In the genomic region with DNA sequence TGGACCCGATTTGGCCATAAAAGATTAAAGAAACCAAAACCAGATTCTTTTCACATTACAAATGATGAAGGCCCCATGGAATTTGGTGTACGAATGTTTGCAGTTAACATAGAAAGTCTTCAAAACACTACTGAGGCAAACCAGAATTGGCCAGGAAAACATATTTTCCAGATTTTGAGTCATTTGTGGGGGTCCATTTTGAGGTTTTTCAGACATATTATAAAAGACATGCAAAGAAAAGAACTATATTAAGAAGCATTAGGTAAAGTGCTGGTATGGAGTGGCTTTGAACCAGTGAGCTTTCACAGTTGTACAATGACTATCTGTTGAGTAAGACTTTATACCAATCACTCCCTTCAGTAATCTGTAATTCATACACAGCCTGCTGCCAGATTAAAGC, we compare ENCODE assay signal across 19 cellular contexts.
DNase-seq lines count a peak whose midpoint lies in the region; ATAC-seq, FAIRE-seq and TF ChIP-seq lines count a peak whose summit lies in the region.
"Had no signal": no experiment of that assay in that cellular context is flagged by ENCODE, and none has a peak within 500 bp of the region (broad histone marks: within the 10 kb centered on the region; RNA-seq: fewer than 3 reads in every experiment).

No MANE protein-coding gene starts in this region.

- intact Hi-C loops in Right ventricle myocardium superior (cut with DNase I) (no loop called here), HepG2 (cut with micrococcal nuclease; ENCODE audit: unreplicated experiment) (loop anchor here (5.0 kb wide), 1 partner anchor 36 kb away; no protein-coding TSS in a partner anchor), aorta (cut with DNase I) (no loop called here)

- no peak for TF ChIP-seq EP300 in HepG2 (IDR thresholded peaks at IDR 0.05; ENCODE audit: low read depth in 2 of 2, low read length in 2 of 2)
- no peak for TF ChIP-seq EP300 in HepG2 (CRISPR knock-in tag; IDR thresholded peaks at IDR 0.05; ENCODE audit: borderline replicate concordance)

- no peak for TF ChIP-seq RAD21 in HepG2 (CRISPR knock-in tag; IDR thresholded peaks at IDR 0.05)

- H3K4me3 ChIP-seq in right atrium auricular region (no peak overlapping the region), HepG2 (replicated peaks in 1 of 3; ENCODE audit: insufficient read depth in 1 of 3, low read depth in 2 of 3, low read length in 3 of 3) (no peak overlapping the region), aorta (ENCODE audit: low read length in 2 of 2) (no peak overlapping the region)
- H3K4me3 ChIP-seq: SJSA1 had no signal

- no peaks in the 10 kb centered on the region for H3K79me2 ChIP-seq in HepG2 (ENCODE audit: insufficient read depth, low read length)

- BruUV-seq in HepG2 (replicated peaks; lab: Mats Ljungman, UMichigan) = no TSS peak

- H3K27ac ChIP-seq in right atrium auricular region (no peak overlapping the region), HepG2 (ENCODE audit: extremely low read length, insufficient read depth, low read length) (no peak overlapping the region), aorta (ENCODE audit: low read depth in 1 of 2, low read length in 2 of 2) (no peak overlapping the region)
- H3K27ac ChIP-seq: 22Rv1, RWPE1, SJSA1 had no signal

- peak; percentile 18 for FAIRE-seq in HepG2 (lab: Jason Lieb, UNC)

- H3K27me3 ChIP-seq in right atrium auricular region = no peaks in the 10 kb centered on the region
- H3K27me3 ChIP-seq in HepG2 (ENCODE audit: control insufficient read depth in 1 of 2, insufficient read depth in 2 of 2, low read length in 2 of 2) = no peaks in the 10 kb centered on the region
- H3K27me3 ChIP-seq in aorta (ENCODE audit: control insufficient read depth in 1 of 2, insufficient read depth in 2 of 2, low read length in 1 of 2) = no peaks in the 10 kb centered on the region
- H3K27me3 ChIP-seq: SJSA1 had no signal

- TF ChIP-seq CTCF in right atrium auricular region (IDR thresholded peaks at IDR 0.05) = no peak
- no peak for TF ChIP-seq CTCF in HepG2 (CRISPR knock-in tag; IDR thresholded peaks at IDR 0.05)

- no peak overlapping the region for H2AFZ ChIP-seq in HepG2 (ENCODE audit: low read length)

- no peak overlapping the region for H3K4me2 ChIP-seq in HepG2 (ENCODE audit: low read depth, low read length)

- H4K20me1 ChIP-seq in HepG2 (ENCODE audit: insufficient read depth, low read length) = no peaks in the 10 kb centered on the region

- CTCF ChIA-PET in HepG2 (lab: Yijun Ruan, JAX; ENCODE audit: low intra/inter-chr PET ratio, low total read pairs) = no interaction called here

- DNase-seq in Right ventricle myocardium superior (no peak), right atrium auricular region (ENCODE audit: low spot score) (no peak), astrocyte of the hippocampus (ENCODE audit: low read depth, low spot score) (peak; percentile 33), HepG2 (ENCODE audit: low spot score) (no peak), aorta (no peak), NCI-H446 treated with DMSO at 0.1 percent for 48 hours (lab: John Stamatoyannopoulos, UW) (no peak), activated gamma-delta T cell (lab: John Stamatoyannopoulos, UW) (no peak)
- DNase-seq: DMS53; KBM-7; NCI-H1436 treated with DMSO at 0.1 percent for 48 hours; NCI-H2107; NCI-H226; NCI-H69; NK-92 treated with Interleukin-12 subunit alpha and Interleukin-12 subunit beta, amount 100 ng/mL, for 24 hours; OCI-M1 had no signal

- no peak overlapping the region for H3K9ac ChIP-seq in HepG2 (ENCODE audit: insufficient read depth, low read depth, low read length)

- in situ Hi-C loops in HepG2 (cut with HindIII; ENCODE audit: extremely low pct_ligation_motif_present, low pct_unique_long_range_greater_than_20kb) = loop anchor here (5.0 kb wide), 1 partner anchor 44 kb away; no protein-coding TSS in a partner anchor

- H3K9me3 ChIP-seq in right atrium auricular region = no peaks in the 10 kb centered on the region
- H3K9me3 ChIP-seq in HepG2 (ENCODE audit: low read length) = no peaks in the 10 kb centered on the region
- no peaks in the 10 kb centered on the region for H3K9me3 ChIP-seq in aorta (ENCODE audit: control insufficient read depth, low read length)
- H3K9me3 ChIP-seq: SJSA1 had no signal

- WGBS in HepG2 (ENCODE audit: low lambda C conversion rate) = 57% methylated on average over 2 of the region's 2 CpGs
- 19 to 25% methylated on average over 2 of the region's 2 CpGs for WGBS in aorta, 2 donors

- POLR2A ChIA-PET in HepG2 (lab: Yijun Ruan, JAX) = interaction anchor here (0.8 kb wide), 1 partner anchor 12 kb away, joined by 3 read pairs; no protein-coding TSS in a partner anchor

- peak; percentile 29 for ATAC-seq in Right ventricle myocardium superior (ENCODE audit: poor library complexity)
- no peak for ATAC-seq in HepG2
- ATAC-seq in aorta (ENCODE audit: low FRiP score) = peak; percentile 54
- ATAC-seq in HG03460 (IDR thresholded peaks at IDR 0.05; ENCODE audit: unreplicated experiment) = no peak

- no peak for TF ChIP-seq POLR2A in HepG2 (IDR thresholded peaks at IDR 0.05; ENCODE audit: insufficient read depth in 1 of 2, low read depth in 2 of 2, low read length in 2 of 2)

- H3K36me3 ChIP-seq in right atrium auricular region (no peaks in the 10 kb centered on the region), HepG2 (replicated peaks in 1 of 2; ENCODE audit: control insufficient read depth in 1 of 2, insufficient read depth in 2 of 2, low read length in 2 of 2) (no peaks in the 10 kb centered on the region), aorta (ENCODE audit: control insufficient read depth in 1 of 2, insufficient read depth in 2 of 2, low read length in 1 of 2) (no peaks in the 10 kb centered on the region)
- H3K36me3 ChIP-seq: SJSA1 had no signal

- H3K4me1 ChIP-seq in right atrium auricular region (no peaks in the 10 kb centered on the region), HepG2 (ENCODE audit: insufficient read depth, low read length) (peaks cover 27% of the 10 kb centered on the region), aorta (ENCODE audit: control insufficient read depth in 1 of 2, insufficient read depth in 2 of 2, low read length in 2 of 2) (no peaks in the 10 kb centered on the region)
- H3K4me1 ChIP-seq: SJSA1 had no signal

TF ChIP-seq in HepG2, 621 proteins besides CTCF, POLR2A, EP300 and RAD21 (continues in another document):
- TF ChIP-seq ZNF674 (CRISPR knock-in tag; IDR thresholded peaks at IDR 0.05; ENCODE audit: low read depth) (no peak), RAD51 (IDR thresholded peaks at IDR 0.05; ENCODE audit: borderline replicate concordance) (no peak), ZNF230 (CRISPR knock-in tag; IDR thresholded peaks at IDR 0.05) (no peak), HOXA9 (CRISPR knock-in tag; IDR thresholded peaks at IDR 0.05; ENCODE audit: borderline replicate concordance) (no peak), ZSCAN20 (CRISPR knock-in tag; IDR thresholded peaks at IDR 0.05; ENCODE audit: borderline replicate concordance) (no peak), BRCA1 (CRISPR knock-in tag; IDR thresholded peaks at IDR 0.05) (no peak), EEA1 (CRISPR knock-in tag; IDR thresholded peaks at IDR 0.05; ENCODE audit: borderline replicate concordance) (no peak), ZNF260 (CRISPR knock-in tag; IDR thresholded peaks at IDR 0.05; ENCODE audit: borderline replicate concordance, low read depth) (no peak)
- TF ChIP-seq, protein P1, sequence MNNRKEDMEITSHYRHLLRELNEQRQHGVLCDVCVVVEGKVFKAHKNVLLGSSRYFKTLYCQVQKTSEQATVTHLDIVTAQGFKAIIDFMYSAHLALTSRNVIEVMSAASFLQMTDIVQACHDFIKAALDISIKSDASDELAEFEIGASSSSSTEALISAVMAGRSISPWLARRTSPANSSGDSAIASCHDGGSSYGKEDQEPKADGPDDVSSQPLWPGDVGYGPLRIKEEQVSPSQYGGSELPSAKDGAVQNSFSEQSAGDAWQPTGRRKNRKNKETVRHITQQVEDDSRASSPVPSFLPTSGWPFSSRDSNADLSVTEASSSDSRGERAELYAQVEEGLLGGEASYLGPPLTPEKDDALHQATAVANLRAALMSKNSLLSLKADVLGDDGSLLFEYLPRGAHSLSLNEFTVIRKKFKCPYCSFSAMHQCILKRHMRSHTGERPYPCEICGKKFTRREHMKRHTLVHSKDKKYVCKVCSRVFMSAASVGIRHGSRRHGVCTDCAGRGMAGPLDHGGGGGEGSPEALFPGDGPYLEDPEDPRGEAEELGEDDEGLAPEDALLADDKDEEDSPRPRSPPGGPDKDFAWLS (CRISPR knock-in tag; IDR thresholded peaks at IDR 0.05; ENCODE audit: borderline replicate concordance) = no peak
- TF ChIP-seq, protein P2, sequence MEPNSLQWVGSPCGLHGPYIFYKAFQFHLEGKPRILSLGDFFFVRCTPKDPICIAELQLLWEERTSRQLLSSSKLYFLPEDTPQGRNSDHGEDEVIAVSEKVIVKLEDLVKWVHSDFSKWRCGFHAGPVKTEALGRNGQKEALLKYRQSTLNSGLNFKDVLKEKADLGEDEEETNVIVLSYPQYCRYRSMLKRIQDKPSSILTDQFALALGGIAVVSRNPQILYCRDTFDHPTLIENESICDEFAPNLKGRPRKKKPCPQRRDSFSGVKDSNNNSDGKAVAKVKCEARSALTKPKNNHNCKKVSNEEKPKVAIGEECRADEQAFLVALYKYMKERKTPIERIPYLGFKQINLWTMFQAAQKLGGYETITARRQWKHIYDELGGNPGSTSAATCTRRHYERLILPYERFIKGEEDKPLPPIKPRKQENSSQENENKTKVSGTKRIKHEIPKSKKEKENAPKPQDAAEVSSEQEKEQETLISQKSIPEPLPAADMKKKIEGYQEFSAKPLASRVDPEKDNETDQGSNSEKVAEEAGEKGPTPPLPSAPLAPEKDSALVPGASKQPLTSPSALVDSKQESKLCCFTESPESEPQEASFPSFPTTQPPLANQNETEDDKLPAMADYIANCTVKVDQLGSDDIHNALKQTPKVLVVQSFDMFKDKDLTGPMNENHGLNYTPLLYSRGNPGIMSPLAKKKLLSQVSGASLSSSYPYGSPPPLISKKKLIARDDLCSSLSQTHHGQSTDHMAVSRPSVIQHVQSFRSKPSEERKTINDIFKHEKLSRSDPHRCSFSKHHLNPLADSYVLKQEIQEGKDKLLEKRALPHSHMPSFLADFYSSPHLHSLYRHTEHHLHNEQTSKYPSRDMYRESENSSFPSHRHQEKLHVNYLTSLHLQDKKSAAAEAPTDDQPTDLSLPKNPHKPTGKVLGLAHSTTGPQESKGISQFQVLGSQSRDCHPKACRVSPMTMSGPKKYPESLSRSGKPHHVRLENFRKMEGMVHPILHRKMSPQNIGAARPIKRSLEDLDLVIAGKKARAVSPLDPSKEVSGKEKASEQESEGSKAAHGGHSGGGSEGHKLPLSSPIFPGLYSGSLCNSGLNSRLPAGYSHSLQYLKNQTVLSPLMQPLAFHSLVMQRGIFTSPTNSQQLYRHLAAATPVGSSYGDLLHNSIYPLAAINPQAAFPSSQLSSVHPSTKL (CRISPR knock-in tag; IDR thresholded peaks at IDR 0.05) = no peak

Comparison
In these comparisons a context has a peak if more than half of its experiments do, and no peak if none do; other contexts are left out.
1. ATAC-seq: peak in Right ventricle myocardium superior (single experiment) and aorta (single experiment); none in HepG2 (single experiment) and HG03460 (single experiment).